In genomic region chr11:34830035-34830434, GRCh38 we compare ENCODE assay signal across 15 cellular contexts.
"Had no signal": no experiment of that assay in that cellular context is flagged by ENCODE, and none has a peak within 500 bp of the region (broad histone marks: within the 10 kb centered on the region; RNA-seq: fewer than 3 reads in every experiment).

No MANE protein-coding gene starts in this region.

- H3K4me3 ChIP-seq: cardiac muscle cell, dorsolateral prefrontal cortex, lung, pancreas, thyroid gland had no signal

- H3K9me3 ChIP-seq: pancreas, thyroid gland had no signal

- H3K27me3 ChIP-seq: cardiac muscle cell, dorsolateral prefrontal cortex, pancreas, thyroid gland had no signal

- H3K27ac ChIP-seq: cardiac muscle cell, pancreas, thyroid gland, WERI-Rb-1 had no signal

- DNase-seq: activated CD4-positive, alpha-beta memory T cell treated with anti-CD3 and anti-CD28 coated beads for 36 hours; activated CD4-positive, alpha-beta T cell treated with anti-CD3 and anti-CD28 coated beads for 36 hours; activated CD8-positive, alpha-beta memory T cell treated with anti-CD3 and anti-CD28 coated beads, Interleukin-2, amount 10 ng/mL, durations not matched to agents 7 days and 5 days; activated naive CD4-positive, alpha-beta T cell treated with anti-CD3 and anti-CD28 coated beads, Interleukin-2, amount 10 ng/mL, durations not matched to agents 7 days and 5 days; activated T-cell treated with anti-CD3 and anti-CD28 coated beads, Interleukin-2, amount 50 U/mL, for 1 hour; endodermal cell; naive B cell; pancreas; stimulated activated CD4-positive, alpha-beta T cell treated with anti-CD3 and anti-CD28 coated beads, Interleukin-12 subunit alpha, Interleukin-12 subunit beta, amount 100 ng/mL, for 4 hours; stimulated activated CD4-positive, alpha-beta T cell treated with anti-CD3 and anti-CD28 coated beads, Interleukin-2, amount 100 ng/mL, for 24 hours; WERI-Rb-1 had no signal

- H3K4me1 ChIP-seq: pancreas had no signal

- H3K36me3 ChIP-seq: cardiac muscle cell, pancreas, thyroid gland, WERI-Rb-1 had no signal
